ENCODE assay signal across 8 cellular contexts in the genomic region with DNA sequence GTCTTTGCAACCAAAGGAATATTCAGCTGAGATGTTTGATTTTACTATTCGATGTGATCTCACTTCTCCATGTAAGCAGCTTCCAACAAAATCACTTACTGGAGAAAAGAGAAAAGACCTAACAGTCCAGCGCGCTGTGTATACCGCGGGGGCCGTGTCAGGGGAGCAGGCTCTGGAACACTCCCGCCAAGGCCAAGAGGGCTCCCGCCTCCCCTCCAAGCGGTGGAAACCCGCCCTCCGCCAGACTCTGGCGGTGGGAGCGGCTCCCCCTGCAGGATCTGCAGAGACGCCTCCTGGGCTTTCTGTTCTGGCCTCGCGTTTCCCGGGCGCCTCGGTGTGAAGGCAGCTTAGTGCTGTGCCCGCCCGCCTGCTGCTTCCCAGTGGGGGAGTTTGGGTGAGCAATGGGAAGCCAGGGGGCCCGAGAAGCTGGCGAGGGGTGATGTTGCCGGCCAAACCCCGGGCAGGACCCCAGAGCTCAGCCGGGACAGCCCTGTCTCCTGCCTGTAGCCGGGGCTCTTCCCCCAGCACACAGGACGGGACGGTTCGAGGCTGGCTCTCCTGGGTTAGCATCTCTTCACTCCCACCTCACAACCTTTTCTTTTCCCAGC. TPM values are rescaled to one million over a fixed set of nuclear protein-coding genes. Genes with fewer than 3 reads are reported as not detected.
DNase-seq lines count a peak whose midpoint lies in the region; ATAC-seq and TF ChIP-seq lines count a peak whose summit lies in the region.

No MANE protein-coding gene starts in this region.

- H3K27me3 ChIP-seq in PC-9 (ENCODE audit: insufficient read depth, low read depth) (no peaks in the 10 kb centered on the region), fibroblast of lung (ENCODE audit: control insufficient read depth, insufficient read depth, low read length) (no peaks in the 10 kb centered on the region)

- intact Hi-C loops in PC-9 (cut with micrococcal nuclease; ENCODE audit: unreplicated experiment): loop anchor here (5.0 kb wide), 2 partner anchors 35 to 65 kb away; a partner anchor contains a TSS

- TF ChIP-seq CTCF in PC-9 (conservative IDR thresholded peaks at IDR 0.05) (peak; percentile 51), fibroblast of lung (conservative IDR thresholded peaks at IDR 0.05 in 1 of 2, IDR thresholded peaks at IDR 0.05 in 1 of 2; ENCODE audit: low read depth in 1 of 2, low read length in 2 of 2) (peak; percentile 72 to 73)

- H4K20me1 ChIP-seq in PC-9 (ENCODE audit: insufficient read depth) (no peaks in the 10 kb centered on the region), fibroblast of lung (ENCODE audit: control insufficient read depth, extremely low read depth, insufficient read depth, low read length) (no peaks in the 10 kb centered on the region)

- no peak overlapping the region for H3K27ac Mint-ChIP-seq in activated T-cell treated with anti-CD3 and anti-CD28 coated beads, Interleukin-2, amount 50 U/mL, for 72 hours
- H3K27ac Mint-ChIP-seq in naive thymus-derived CD8-positive, alpha-beta T cell: peak overlapping the region in 1 of 10 donors; percentile 44

- peak; percentile 75 to 80 for ATAC-seq in activated T-cell treated with anti-CD3 and anti-CD28 coated beads, Interleukin-2, amount 50 U/mL, for 72 hours (replicated peaks in 1 of 2)
- ATAC-seq in naive thymus-derived CD8-positive, alpha-beta T cell: peak; percentile 69 to 87
- ATAC-seq in HG03378 (IDR thresholded peaks at IDR 0.05; ENCODE audit: unreplicated experiment): no peak

- H2AFZ ChIP-seq in PC-9: peak overlapping the region; percentile 69; the same call in 1 of the 2 replicates
- H2AFZ ChIP-seq in fibroblast of lung (ENCODE audit: low read length): peak overlapping the region; percentile 69

- H3K79me2 ChIP-seq in PC-9 (ENCODE audit: low read depth) (no peaks in the 10 kb centered on the region), fibroblast of lung (ENCODE audit: control insufficient read depth, insufficient read depth, low read length) (no peaks in the 10 kb centered on the region)

- peaks cover 75% of the 10 kb centered on the region for H3K27me3 Mint-ChIP-seq in activated T-cell treated with anti-CD3 and anti-CD28 coated beads, Interleukin-2, amount 50 U/mL, for 72 hours (ENCODE audit: low read depth)
- peaks cover 31 to 77% (median 48%) of the 10 kb centered on the region in 5 donors for H3K27me3 Mint-ChIP-seq in naive thymus-derived CD8-positive, alpha-beta T cell

- no peaks in the 10 kb centered on the region for H3K9me3 Mint-ChIP-seq in activated T-cell treated with anti-CD3 and anti-CD28 coated beads, Interleukin-2, amount 50 U/mL, for 72 hours
- H3K9me3 Mint-ChIP-seq in naive thymus-derived CD8-positive, alpha-beta T cell: no peaks in the 10 kb centered on the region

- CTCF ChIA-PET in PC-9 (lab: Charles Lee): interaction anchor here (0.5 to 0.6 kb wide), 2 partner anchors 77 to 83 kb away, joined by 3 to 7 read pairs; no protein-coding TSS in a partner anchor

- H3K27ac ChIP-seq in PC-9 (no peak overlapping the region), fibroblast of lung (ENCODE audit: insufficient read depth, low read length) (no peak overlapping the region)

- no peaks in the 10 kb centered on the region for H3K36me3 Mint-ChIP-seq in activated T-cell treated with anti-CD3 and anti-CD28 coated beads, Interleukin-2, amount 50 U/mL, for 72 hours (ENCODE audit: insufficient read depth in 2 of 2)
- no peaks in the 10 kb centered on the region for H3K36me3 Mint-ChIP-seq in naive thymus-derived CD8-positive, alpha-beta T cell

- DNase-seq in Daoy (ENCODE audit: low read depth) (peak; percentile 84), HT1080 (ENCODE audit: low read depth) (peak; percentile 61), PC-9 (peak; percentile 47 to 69), fibroblast of lung (ENCODE audit: low read depth in 2 of 2) (peak; percentile 65 to 72)
- peak; percentile 71 to 76 for DNase-seq in activated T-cell treated with anti-CD3 and anti-CD28 coated beads, Interleukin-2, amount 50 U/mL, for 72 hours
- DNase-seq in naive thymus-derived CD8-positive, alpha-beta T cell: peak; percentile 48 to 78 (median 61)
- DNase-seq in stimulated activated CD8-positive, alpha-beta memory T cell treated with anti-CD3 and anti-CD28 coated beads, Interleukin-7, amount 100 ng/mL, for 48 hours (ENCODE audit: extremely low read depth in 1 of 2, low read depth in 1 of 2): peak; percentile 47

- H3K4me3 Mint-ChIP-seq in activated T-cell treated with anti-CD3 and anti-CD28 coated beads, Interleukin-2, amount 50 U/mL, for 72 hours: peak overlapping the region; percentile 62 to 63
- H3K4me3 Mint-ChIP-seq in naive thymus-derived CD8-positive, alpha-beta T cell: peak overlapping the region in 7 of 10 donors; percentile 24 to 60 (median 47)

- peaks cover 7% of the 10 kb centered on the region for H3K4me1 ChIP-seq in PC-9 (replicated peaks; ENCODE audit: insufficient read depth)
- peaks cover 2% of the 10 kb centered on the region for H3K4me1 ChIP-seq in fibroblast of lung (ENCODE audit: control insufficient read depth, extremely low read depth, insufficient read depth, low read length)

- POLR2A ChIA-PET in PC-9 (lab: Charles Lee; ENCODE audit: unreplicated experiment): interaction anchor here (0.6 kb wide), 1 partner anchor 906 kb away, joined by 3 read pairs; no protein-coding TSS in a partner anchor
- POLR2A ChIA-PET in naive thymus-derived CD8-positive, alpha-beta T cell (lab: Charles Lee): interaction anchor here (1.1 to 2.8 kb wide), 2 partner anchors 53 to 66 kb away, joined by 4 to 10 read pairs; a partner anchor contains a TSS

- H3K9me2 ChIP-seq in PC-9 (ENCODE audit: insufficient read depth): no peaks in the 10 kb centered on the region

- H3K4me1 Mint-ChIP-seq in activated T-cell treated with anti-CD3 and anti-CD28 coated beads, Interleukin-2, amount 50 U/mL, for 72 hours (ENCODE audit: low read depth): peaks cover 26% of the 10 kb centered on the region
- peaks cover 12 to 28% (median 20%) of the 10 kb centered on the region in 4 donors for H3K4me1 Mint-ChIP-seq in naive thymus-derived CD8-positive, alpha-beta T cell

- no peaks in the 10 kb centered on the region for H3K9me3 ChIP-seq in PC-9 (ENCODE audit: insufficient read depth, low read depth)
- no peaks in the 10 kb centered on the region for H3K9me3 ChIP-seq in fibroblast of lung (ENCODE audit: control insufficient read depth, insufficient read depth, low read depth, low read length)

- BruUV-seq in PC-9 (replicated peaks; lab: Mats Ljungman, UMichigan): no TSS peak

- H3K9ac ChIP-seq in fibroblast of lung (ENCODE audit: insufficient read depth, low read length): no peak overlapping the region

- peaks cover 10% of the 10 kb centered on the region; the same call in 1 of the 2 replicates for H3F3A ChIP-seq in PC-9 (ENCODE audit: insufficient read depth, low read depth)

- H3K4me2 ChIP-seq in PC-9: peak overlapping the region; percentile 36; the same call in 1 of the 2 replicates
- H3K4me2 ChIP-seq in fibroblast of lung (ENCODE audit: extremely low read depth, insufficient read depth, low read length): peak overlapping the region; percentile 51

- no peak overlapping the region; the same call in 1 of the 2 replicates for H3K4me3 ChIP-seq in PC-9
- H3K4me3 ChIP-seq in fibroblast of lung (replicated peaks in 1 of 4; ENCODE audit: control extremely low read depth in 1 of 4, insufficient read depth in 1 of 4, low read depth in 3 of 4, low read length in 4 of 4): peak overlapping the region in 1 of 4 experiments; percentile 43

- H3K36me3 ChIP-seq in PC-9 (ENCODE audit: low read depth): no peaks in the 10 kb centered on the region
- H3K36me3 ChIP-seq in fibroblast of lung (ENCODE audit: control insufficient read depth, insufficient read depth, low read length): no peaks in the 10 kb centered on the region

RNA-seq across cellular contexts. Expression of a gene that starts 36.3 kb away (rescaled TPM):
- total RNA-seq in Daoy (2014; rRNA removed; shearing (Covaris generic)): 11.3 and 16.6 TPM in 2 replicates
- total RNA-seq in HT1080 (2014; rRNA removed; shearing (Covaris generic)): 19.1 and 30.5 TPM in 2 replicates
- polyA plus RNA-seq in HT1080 (2015; cell fraction: cytosol; rRNA removed): 35.4 and 36.1 TPM in 2 replicates
- polyA plus RNA-seq in HT1080 (2015; cell fraction: nucleus; rRNA removed): 31.6 and 35.0 TPM in 2 replicates
- 30.6 and 34.3 TPM in 2 replicates for total RNA-seq in PC-9 (2021)
- total RNA-seq in activated T-cell treated with anti-CD3 and anti-CD28 coated beads, Interleukin-2, amount 50 U/mL, for 72 hours: 1 to 10 TPM; 9.5 to 9.7 TPM
- total RNA-seq in fibroblast of lung: 6.7 and 7.4 TPM in 2 replicates
- polyA plus RNA-seq in fibroblast of lung: 18.1 and 18.8 TPM in 2 replicates
- polyA plus RNA-seq in fibroblast of lung (2012): 29.5 and 30.1 TPM in 2 replicates
- polyA minus RNA-seq in fibroblast of lung (ENCODE audit: low replicate concordance): 24.2 and 28.1 TPM in 2 replicates
- total RNA-seq in naive thymus-derived CD8-positive, alpha-beta T cell: 1 to 10 TPM; 8.2 to 9.8 TPM
- 1 to 10 TPM in 1 of 3 donors, under 1 TPM in 2; 0.74 to 1.2 (median 0.77) TPM for polyA plus RNA-seq in naive thymus-derived CD8-positive, alpha-beta T cell

RNA-seq across cellular contexts. Expression of a gene that starts 57.8 kb away (rescaled TPM):
- total RNA-seq in Daoy (2014; rRNA removed; shearing (Covaris generic)): 14.3 and 25.8 TPM in 2 replicates
- 7.8 and 19.5 TPM in 2 replicates for total RNA-seq in HT1080 (2014; rRNA removed; shearing (Covaris generic))
- 22.2 and 32.3 TPM in 2 replicates for polyA plus RNA-seq in HT1080 (2015; cell fraction: cytosol; rRNA removed)
- 22.9 and 28.6 TPM in 2 replicates for polyA plus RNA-seq in HT1080 (2015; cell fraction: nucleus; rRNA removed)
- 19.5 and 22.2 TPM in 2 replicates for total RNA-seq in PC-9 (2021)
- 10 to 100 TPM; 34.8 to 38.1 TPM for total RNA-seq in activated T-cell treated with anti-CD3 and anti-CD28 coated beads, Interleukin-2, amount 50 U/mL, for 72 hours
- 14.4 and 14.5 TPM in 2 replicates for total RNA-seq in fibroblast of lung
- polyA plus RNA-seq in fibroblast of lung: 15.6 and 20.7 TPM in 2 replicates
- 20.3 and 29.4 TPM in 2 replicates for polyA plus RNA-seq in fibroblast of lung (2012)
- polyA minus RNA-seq in fibroblast of lung (ENCODE audit: low replicate concordance): 6.4 and 8.7 TPM in 2 replicates
- 10 to 100 TPM; 31.7 to 31.8 TPM for total RNA-seq in naive thymus-derived CD8-positive, alpha-beta T cell
- polyA plus RNA-seq in naive thymus-derived CD8-positive, alpha-beta T cell: 10 to 100 TPM; 40.4 to 43.2 (median 40.5) TPM
